Comparison of ENCODE assay signal across 35 cellular contexts in the genomic region with DNA sequence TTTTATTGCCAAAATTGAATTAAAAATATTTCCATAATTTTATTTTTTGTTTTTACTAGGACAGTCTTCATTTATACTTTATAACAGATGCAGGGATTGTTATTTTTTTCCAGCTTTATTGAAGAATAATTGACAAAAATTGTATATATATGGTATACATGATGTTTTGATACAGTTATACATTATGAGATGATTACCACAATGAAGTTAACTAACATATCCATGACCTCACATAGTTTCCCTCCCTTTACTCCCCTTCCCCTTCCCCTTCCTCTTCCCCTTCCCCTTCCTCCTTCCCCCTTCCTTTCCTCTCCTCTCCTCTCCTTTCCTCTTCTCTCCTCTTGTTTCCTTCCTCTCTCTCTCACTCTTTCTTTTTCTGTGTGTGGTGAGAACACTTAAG.
"Had no signal": no experiment of that assay in that cellular context is flagged by ENCODE, and none has a peak within 500 bp of the region (broad histone marks: within the 10 kb centered on the region; RNA-seq: fewer than 3 reads in every experiment).

No MANE protein-coding gene starts in this region.

- H3K9me3 ChIP-seq: MG63 had no signal

- DNase-seq: Karpas-422, Kasumi-1, MG63, MM.1S, MV-4-11, NCI-H1048, NCI-H1092, NCI-H1092 treated with DMSO at 0.1 percent for 48 hours, NCI-H1105, NCI-H1105 treated with DMSO at 0.1 percent for 48 hours, NCI-H1417, NCI-H1417 treated with DMSO at 0.1 percent for 48 hours, NCI-H1436, NCI-H1436 treated with DMSO at 0.1 percent for 48 hours, NCI-H146, NCI-H1694, NCI-H1694 treated with DMSO at 0.1 percent for 48 hours, NCI-H187, NCI-H187 treated with DMSO at 0.1 percent for 48 hours, NCI-H1930, NCI-H2029, NCI-H2029 treated with DMSO at 0.1 percent for 48 hours, NCI-H2081, NCI-H2081 treated with DMSO at 0.1 percent for 48 hours, NCI-H2107, NCI-H2171, NCI-H2171 treated with DMSO at 0.1 percent for 48 hours, NCI-H2227 treated with DMSO at 0.1 percent for 48 hours, NCI-H226, NCI-H345, NCI-H446, NCI-H446 treated with DMSO at 0.1 percent for 48 hours, NCI-H510A, NCI-H510A treated with DMSO at 0.1 percent for 48 hours, NCI-H524 had no signal

- H3K27me3 ChIP-seq: MG63 had no signal

- H3K36me3 ChIP-seq: MG63 had no signal

- H3K4me3 ChIP-seq: MG63 had no signal
